In genomic region chr2:33274524-33274923, GRCh38 we compare ENCODE assay signal across 20 cellular contexts.
DNase-seq lines count a peak whose midpoint lies in the region; ATAC-seq, FAIRE-seq and TF ChIP-seq lines count a peak whose summit lies in the region.
"Had no signal": no experiment of that assay in that cellular context is flagged by ENCODE, and none has a peak within 500 bp of the region (broad histone marks: within the 10 kb centered on the region; RNA-seq: fewer than 3 reads in every experiment).

No MANE protein-coding gene starts in this region.

- H3K4me1 ChIP-seq in A549 (peaks cover 44% of the 10 kb centered on the region), astrocyte (ENCODE audit: insufficient read depth, low read length) (peaks cover 15% of the 10 kb centered on the region), mesendoderm (ENCODE audit: control insufficient read depth, low read depth, low read length) (no peaks in the 10 kb centered on the region), small intestine (ENCODE audit: control insufficient read depth in 2 of 2, insufficient read depth in 1 of 2, low read depth in 1 of 2, low read length in 1 of 2) (no peaks in the 10 kb centered on the region)

- POLR2A ChIA-PET in A549 (lab: Yijun Ruan, JAX): no interaction called here

- no peak overlapping the region for H2AK5ac ChIP-seq in mesendoderm (ENCODE audit: low read length)

- no peaks in the 10 kb centered on the region for H3K79me2 ChIP-seq in astrocyte (ENCODE audit: insufficient read depth, low read length)
- no peaks in the 10 kb centered on the region for H3K79me2 ChIP-seq in mesendoderm (ENCODE audit: control insufficient read depth, insufficient read depth, low read length)

- 94% methylated on average over 5 of the region's 5 CpGs for WGBS in A549 (ENCODE audit: missing lambda C conversion rate)
- WGBS in mesendoderm (ENCODE audit: extremely low coverage, insufficient coverage, low lambda C conversion rate): no CpG with 5 or more reads among the region's 5 CpGs
- WGBS in small intestine, 3 donors: 91 to 96% (median 94%) methylated on average over 5 of the region's 5 CpGs

- no peaks in the 10 kb centered on the region for H3K9me3 ChIP-seq in A549
- H3K9me3 ChIP-seq in astrocyte (ENCODE audit: insufficient read depth, low read depth, low read length): no peaks in the 10 kb centered on the region
- no peaks in the 10 kb centered on the region for H3K9me3 ChIP-seq in small intestine (ENCODE audit: control insufficient read depth, low read depth)

- no peak overlapping the region for H2BK15ac ChIP-seq in mesendoderm (replicated peaks; ENCODE audit: low read depth)

- FAIRE-seq in A549 (lab: Jason Lieb, UNC) (no peak), astrocyte (lab: Jason Lieb, UNC) (no peak), small intestine (lab: Jason Lieb, UNC) (no peak)
- FAIRE-seq: HTR-8/SVneo had no signal

- no peak overlapping the region for H4K5ac ChIP-seq in mesendoderm (ENCODE audit: low read length)

- CTCF ChIA-PET in A549 (lab: Yijun Ruan, JAX): interaction anchor here (1.1 kb wide), 1 partner anchor 240 kb away, joined by 4 read pairs; no protein-coding TSS in a partner anchor

- TF ChIP-seq CTCF in A549 (IDR thresholded peaks at IDR 0.05) (no peak), HFFc6 (IDR thresholded peaks at IDR 0.05) (no peak), astrocyte (IDR thresholded peaks at IDR 0.05; ENCODE audit: insufficient read depth, low read depth, low read length) (no peak)

- no peak overlapping the region for H2BK120ac ChIP-seq in mesendoderm (ENCODE audit: low read depth, low read length)

- no peak for ATAC-seq in A549
- no peak for ATAC-seq in HG02870 (IDR thresholded peaks at IDR 0.05; ENCODE audit: unreplicated experiment)
- ATAC-seq: Panc1 had no signal

- no peak overlapping the region for H2AFZ ChIP-seq in astrocyte (ENCODE audit: low read depth, low read length)

- peaks cover 2% of the 10 kb centered on the region for H3K27me3 Mint-ChIP-seq in HFFc6 (ENCODE audit: insufficient read depth)
- no peaks in the 10 kb centered on the region for H3K27me3 Mint-ChIP-seq in astrocyte (ENCODE audit: low read depth, unreplicated experiment)

- H3K4ac ChIP-seq in mesendoderm (ENCODE audit: low read depth, low read length): no peak overlapping the region

- H3K4me1 Mint-ChIP-seq in HFFc6 (ENCODE audit: low read depth): peaks cover 63% of the 10 kb centered on the region
- H3K4me1 Mint-ChIP-seq in astrocyte (ENCODE audit: low read depth, unreplicated experiment): peaks cover 12% of the 10 kb centered on the region
- H3K4me1 Mint-ChIP-seq: CD14-positive monocyte had no signal

- no peaks in the 10 kb centered on the region for H4K20me1 ChIP-seq in astrocyte (ENCODE audit: insufficient read depth, low read length)

- H3K18ac ChIP-seq in mesendoderm (ENCODE audit: low read length): no peak overlapping the region

- H3K36me3 Mint-ChIP-seq in HFFc6 (ENCODE audit: low read depth): peaks cover 59% of the 10 kb centered on the region
- H3K36me3 Mint-ChIP-seq in astrocyte (ENCODE audit: low read depth, unreplicated experiment): no peaks in the 10 kb centered on the region
- H3K36me3 Mint-ChIP-seq: CD14-positive monocyte had no signal

- H3K9me3 Mint-ChIP-seq in HFFc6 (no peaks in the 10 kb centered on the region), astrocyte (ENCODE audit: unreplicated experiment) (no peaks in the 10 kb centered on the region)

- no peak overlapping the region for H3K23ac ChIP-seq in mesendoderm (ENCODE audit: low read length)

- TF ChIP-seq RAD21 in A549 (conservative IDR thresholded peaks at IDR 0.05 in 1 of 2, IDR thresholded peaks at IDR 0.05 in 1 of 2): no peak

- H3K9ac ChIP-seq in astrocyte (ENCODE audit: low read length) (peak overlapping the region; percentile 4), mesendoderm (ENCODE audit: low read length) (no peak overlapping the region)

- DNase-seq in A549 (ENCODE audit: low read depth in 1 of 2, low spot score in 1 of 2): no peak
- DNase-seq in HFFc6: no peak
- no peak for DNase-seq in astrocyte (ENCODE audit: low read depth)
- peak; percentile 3 for DNase-seq in mesendoderm
- no peak for DNase-seq in small intestine
- DNase-seq in SHP77 (lab: John Stamatoyannopoulos, UW): no peak
- DNase-seq in T-helper 1 cell: no peak
- DNase-seq: ACHN, AML-193, H7, KBM-7, NCI-H1092, NCI-H2081 treated with DMSO at 0.1 percent for 48 hours, NCI-H524, Right ventricle myocardium superior had no signal

- no peak for TF ChIP-seq POLR2A in A549 (IDR thresholded peaks at IDR 0.05; ENCODE audit: low read length)

- no peaks in the 10 kb centered on the region for H3K79me1 ChIP-seq in mesendoderm (ENCODE audit: low read length)

- no peak overlapping the region for H3K4me2 ChIP-seq in A549
- no peak overlapping the region for H3K4me2 ChIP-seq in astrocyte (ENCODE audit: low read length)
- no peak overlapping the region for H3K4me2 ChIP-seq in mesendoderm (ENCODE audit: low read length)

- H3K36me3 ChIP-seq in astrocyte (ENCODE audit: insufficient read depth, low read length) (peaks cover 18% of the 10 kb centered on the region), mesendoderm (ENCODE audit: control insufficient read depth, insufficient read depth, low read length) (no peaks in the 10 kb centered on the region), small intestine (ENCODE audit: control insufficient read depth in 2 of 2, insufficient read depth in 2 of 2, low read length in 2 of 2) (no peaks in the 10 kb centered on the region)

- H2BK5ac ChIP-seq in mesendoderm (ENCODE audit: low read length): no peak overlapping the region

- TF ChIP-seq EP300 in A549 (IDR thresholded peaks at IDR 0.05): no peak; a peak in 1 of 5 replicates

- no peak overlapping the region for H3K4me3 ChIP-seq in A549
- no peak overlapping the region for H3K4me3 ChIP-seq in astrocyte (ENCODE audit: insufficient read depth, low read depth, low read length)
- H3K4me3 ChIP-seq in mesendoderm (ENCODE audit: low read length): no peak overlapping the region
- no peak overlapping the region for H3K4me3 ChIP-seq in small intestine (ENCODE audit: low read depth in 1 of 2, low read length in 2 of 2)

- H3K27me3 ChIP-seq in astrocyte (ENCODE audit: insufficient read depth, low read length) (no peaks in the 10 kb centered on the region), mesendoderm (ENCODE audit: insufficient read depth, low read length, poor library complexity) (no peaks in the 10 kb centered on the region), small intestine (ENCODE audit: control insufficient read depth in 2 of 2, insufficient read depth in 2 of 2, low read length in 2 of 2) (no peaks in the 10 kb centered on the region)

- peak overlapping the region; percentile 72; the same call in 1 of the 2 replicates for H3K27ac Mint-ChIP-seq in HFFc6
- H3K27ac Mint-ChIP-seq in astrocyte (ENCODE audit: unreplicated experiment): no peak overlapping the region
- H3K27ac Mint-ChIP-seq: CD14-positive monocyte had no signal

- H3K56ac ChIP-seq in mesendoderm (ENCODE audit: low read length): no peak overlapping the region

- peak overlapping the region; percentile 61 to 79; a peak in 5 of 6 replicates for H3K27ac ChIP-seq in A549
- peak overlapping the region; percentile 95 for H3K27ac ChIP-seq in astrocyte (ENCODE audit: low read depth, low read length)
- no peak overlapping the region for H3K27ac ChIP-seq in mesendoderm (ENCODE audit: low read depth, low read length)
- H3K27ac ChIP-seq in small intestine (ENCODE audit: low read depth in 1 of 2, low read length in 1 of 2): no peak overlapping the region
- H3K27ac ChIP-seq: HL-60 had no signal

- H3K4me3 Mint-ChIP-seq in HFFc6 (no peak overlapping the region), astrocyte (ENCODE audit: unreplicated experiment) (no peak overlapping the region)
- H3K4me3 Mint-ChIP-seq: CD14-positive monocyte had no signal

- no peak overlapping the region for H4K8ac ChIP-seq in mesendoderm (ENCODE audit: low read depth, low read length)

TF ChIP-seq in A549, 52 proteins besides CTCF, POLR2A, EP300 and RAD21 (continues in another document):
- no peak for TF ChIP-seq HDAC2 (IDR thresholded peaks at IDR 0.05)
- TF ChIP-seq CHD2 (IDR thresholded peaks at IDR 0.05; ENCODE audit: low read length, partially characterized antibody): no peak
- TF ChIP-seq ELK1 (IDR thresholded peaks at IDR 0.05; ENCODE audit: low read depth, low read length): no peak
- no peak for TF ChIP-seq USF2 (IDR thresholded peaks at IDR 0.05)
- TF ChIP-seq EHMT2 (IDR thresholded peaks at IDR 0.05; ENCODE audit: low read depth): no peak
- no peak for TF ChIP-seq MAZ (IDR thresholded peaks at IDR 0.05; ENCODE audit: borderline replicate concordance, low read depth, low read length)
- no peak for TF ChIP-seq KDM5A (IDR thresholded peaks at IDR 0.05)
- TF ChIP-seq HMGXB4 (CRISPR knock-in tag; IDR thresholded peaks at IDR 0.05; ENCODE audit: borderline replicate concordance): no peak
- no peak for TF ChIP-seq MAFK (IDR thresholded peaks at IDR 0.05; ENCODE audit: partially characterized antibody)

Comparison
In these comparisons a context has a peak if more than half of its experiments do, and no peak if none do; other contexts are left out.
1. H3K27ac ChIP-seq: peak in A549 (2 of 2) and astrocyte (single experiment); none in mesendoderm (single experiment) and small intestine (0 of 2).